Comparison of ENCODE assay signal across 27 cellular contexts in genomic region chr5:74942622-74943286, GRCh38.
"Had no signal": no experiment of that assay in that cellular context is flagged by ENCODE, and none has a peak within 500 bp of the region (broad histone marks: within the 10 kb centered on the region; RNA-seq: fewer than 3 reads in every experiment).

No MANE protein-coding gene starts in this region.

- H3K27me3 Mint-ChIP-seq: progenitor cell of endocrine pancreas, type B pancreatic cell had no signal

- H3K4me3 Mint-ChIP-seq: naive thymus-derived CD4-positive, alpha-beta T cell; natural killer cell treated with Interleukin-12 subunit alpha and Interleukin-12 subunit beta and Interleukin-15 and Interleukin-18, amount 100 ng/mL, for 72 hours; stimulated activated memory B cell treated with anti-CD40 and anti-IgM and Interleukin-4, amounts not matched to agents 10 μg/mL and 1 μg/mL and 100 μg/mL, for 72 hours; stimulated activated naive CD8-positive, alpha-beta T cell treated with anti-CD3 and anti-CD28 coated beads, Interleukin-15, amount 100 ng/mL, for 72 hours; type B pancreatic cell had no signal

- DNase-seq: kidney glomerular epithelial cell; left cardiac atrium; left lung; mesendoderm; midbrain; mucosa of descending colon; naive thymus-derived CD4-positive, alpha-beta T cell; ovary; right lobe of liver; stimulated activated CD4-positive, alpha-beta T cell treated with anti-CD3 and anti-CD28 coated beads, Interleukin-1b, Interleukin-23, amount 100 ng/mL, for 48 hours; stimulated activated CD4-positive, alpha-beta T cell treated with anti-CD3 and anti-CD28 coated beads, Interleukin-2, amount 100 ng/mL, for 48 hours; stimulated activated CD4-positive, alpha-beta T cell treated with anti-CD3 and anti-CD28 coated beads, Interleukin-4, amount 100 ng/mL, for 4 hours; stimulated activated CD8-positive, alpha-beta memory T cell treated with anti-CD3 and anti-CD28 coated beads, Interleukin-4, amount 100 ng/mL, for 48 hours; stimulated activated naive CD4-positive, alpha-beta T cell treated with Interleukin-2 at 50 U/mL for 16 hours; stimulated activated naive CD8-positive, alpha-beta T cell treated with anti-CD3 and anti-CD28 coated beads, Interleukin-15, amount 100 ng/mL, for 72 hours; substantia nigra; uterus had no signal

- H3K27me3 ChIP-seq: hepatocyte, left lung, ovary, right atrium auricular region, right lobe of liver, tibial nerve, uterus had no signal

- H2AFZ ChIP-seq: hepatocyte had no signal

- H3K4me1 ChIP-seq: left lung, right atrium auricular region, tibial nerve, uterus had no signal

- H3K79me2 ChIP-seq: hepatocyte had no signal

- H3K9me3 ChIP-seq: left lung, mucosa of descending colon, ovary, right atrium auricular region, right lobe of liver, tibial nerve, uterus had no signal

- H3K4me3 ChIP-seq: hepatocyte, left lung, lung, mucosa of descending colon, ovary, right atrium auricular region, right lobe of liver, smooth muscle cell, tibial nerve, uterus had no signal

- H3K36me3 Mint-ChIP-seq: natural killer cell treated with Interleukin-12 subunit alpha and Interleukin-12 subunit beta and Interleukin-15 and Interleukin-18, amount 100 ng/mL, for 72 hours; stimulated activated memory B cell treated with anti-CD40 and anti-IgM and Interleukin-4, amounts not matched to agents 10 μg/mL and 1 μg/mL and 100 μg/mL, for 72 hours; type B pancreatic cell had no signal

- H3K9me3 Mint-ChIP-seq: natural killer cell treated with Interleukin-12 subunit alpha and Interleukin-12 subunit beta and Interleukin-15 and Interleukin-18, amount 100 ng/mL, for 72 hours; stimulated activated memory B cell treated with anti-CD40 and anti-IgM and Interleukin-4, amounts not matched to agents 10 μg/mL and 1 μg/mL and 100 μg/mL, for 72 hours; stimulated activated naive CD8-positive, alpha-beta T cell treated with anti-CD3 and anti-CD28 coated beads, Interleukin-15, amount 100 ng/mL, for 72 hours; type B pancreatic cell had no signal

- H3K4me2 ChIP-seq: hepatocyte, smooth muscle cell had no signal

- H3K4me1 Mint-ChIP-seq: stimulated activated memory B cell treated with anti-CD40 and anti-IgM and Interleukin-4, amounts not matched to agents 10 μg/mL and 1 μg/mL and 100 μg/mL, for 72 hours had no signal

- H3K27ac ChIP-seq: hepatocyte, left lung, ovary, right atrium auricular region, right lobe of liver, tibial nerve, uterus had no signal

- FAIRE-seq: keratinocyte had no signal

- H3K36me3 ChIP-seq: left lung, ovary, right atrium auricular region, right lobe of liver, tibial nerve, uterus had no signal

- H3K27ac Mint-ChIP-seq: naive thymus-derived CD4-positive, alpha-beta T cell; natural killer cell treated with Interleukin-12 subunit alpha and Interleukin-12 subunit beta and Interleukin-15 and Interleukin-18, amount 100 ng/mL, for 72 hours; progenitor cell of endocrine pancreas; stimulated activated memory B cell treated with anti-CD40 and anti-IgM and Interleukin-4, amounts not matched to agents 10 μg/mL and 1 μg/mL and 100 μg/mL, for 72 hours; stimulated activated naive CD8-positive, alpha-beta T cell treated with anti-CD3 and anti-CD28 coated beads, Interleukin-15, amount 100 ng/mL, for 72 hours; type B pancreatic cell had no signal

- ATAC-seq: left cardiac atrium; left lung; mucosa of descending colon; naive thymus-derived CD4-positive, alpha-beta T cell; natural killer cell treated with Interleukin-12 subunit alpha and Interleukin-12 subunit beta and Interleukin-15 and Interleukin-18, amount 100 ng/mL, for 72 hours; right lobe of liver; stimulated activated memory B cell treated with anti-CD40 and anti-IgM and Interleukin-4, amounts not matched to agents 10 μg/mL and 1 μg/mL and 100 μg/mL, for 72 hours; stimulated activated naive CD8-positive, alpha-beta T cell treated with anti-CD3 and anti-CD28 coated beads, Interleukin-15, amount 100 ng/mL, for 72 hours had no signal
